Comparison of ENCODE assay signal across 29 cellular contexts in genomic region chr7:157656195-157656769, GRCh38.
DNase-seq lines count a peak whose midpoint lies in the region; ATAC-seq and TF ChIP-seq lines count a peak whose summit lies in the region.
"Had no signal": no experiment of that assay in that cellular context is flagged by ENCODE, and none has a peak within 500 bp of the region (broad histone marks: within the 10 kb centered on the region; RNA-seq: fewer than 3 reads in every experiment).

No MANE protein-coding gene starts in this region.

- no peaks in the 10 kb centered on the region for H3K9me3 Mint-ChIP-seq in endodermal cell
- H3K9me3 Mint-ChIP-seq in activated CD4-positive, alpha-beta memory T cell treated with anti-CD3 and anti-CD28 coated beads, Interleukin-2, amount 10 ng/mL, durations not matched to agents 7 days and 5 days, result no peaks in the 10 kb centered on the region
- H3K9me3 Mint-ChIP-seq: natural killer cell treated with Interleukin-12 subunit alpha and Interleukin-12 subunit beta and Interleukin-15 and Interleukin-18, amount 100 ng/mL, for 72 hours had no signal

- H4K8ac ChIP-seq in trophoblast cell (ENCODE audit: low read depth, low read length), result no peak overlapping the region

- H2AFZ ChIP-seq in DND-41 (ENCODE audit: low read depth, low read length) (no peak overlapping the region), PC-3 (ENCODE audit: low read length) (no peak overlapping the region), trophoblast cell (ENCODE audit: insufficient read depth, low read length, poor library complexity) (no peak overlapping the region)

- H3K27me3 ChIP-seq in DND-41 (ENCODE audit: insufficient read depth, low read length, poor library complexity), result no peaks in the 10 kb centered on the region
- no peaks in the 10 kb centered on the region for H3K27me3 ChIP-seq in PC-3 (ENCODE audit: low read length)
- no peaks in the 10 kb centered on the region for H3K27me3 ChIP-seq in endodermal cell (ENCODE audit: control insufficient read depth, insufficient read depth, low read length, poor library complexity, severe bottlenecking)
- H3K27me3 ChIP-seq in trophoblast cell (ENCODE audit: insufficient read depth, low read length), result no peaks in the 10 kb centered on the region
- H3K27me3 ChIP-seq: adrenal gland, brain microvascular endothelial cell, ovary, tibial nerve had no signal

- intact Hi-C loops in PC-3 (cut with micrococcal nuclease) (no loop called here), posterior vena cava (cut with DNase I) (no loop called here), sciatic nerve (cut with DNase I) (no loop called here)

- POLR2A ChIA-PET in PC-3 (lab: Charles Lee; ENCODE audit: unreplicated experiment), result no interaction called here
- POLR2A ChIA-PET in activated CD4-positive, alpha-beta memory T cell treated with anti-CD3 and anti-CD28 coated beads, Interleukin-2, amount 10 ng/mL, durations not matched to agents 7 days and 5 days (lab: Charles Lee), result no interaction called here

- ATAC-seq in DND-41 (ENCODE audit: insufficient read depth, low read depth) (no peak), PC-3 (no peak), sciatic nerve (no peak)
- ATAC-seq: activated CD8-positive, alpha-beta memory T cell treated with anti-CD3 and anti-CD28 coated beads, Interleukin-2, amount 10 ng/mL, durations not matched to agents 7 days and 5 days; lower lobe of right lung; mucosa of descending colon had no signal

- H3K4me1 ChIP-seq in DND-41 (ENCODE audit: insufficient read depth, low read length), result peaks cover 27% of the 10 kb centered on the region
- H3K4me1 ChIP-seq in PC-3 (ENCODE audit: insufficient read depth, low read length), result no peaks in the 10 kb centered on the region
- no peaks in the 10 kb centered on the region for H3K4me1 ChIP-seq in endodermal cell (ENCODE audit: control insufficient read depth, insufficient read depth, low read length)
- no peaks in the 10 kb centered on the region for H3K4me1 ChIP-seq in trophoblast cell (ENCODE audit: control insufficient read depth in 1 of 2, insufficient read depth in 2 of 2, low read length in 2 of 2)
- H3K4me1 ChIP-seq: adrenal gland, Caco-2, lower lobe of right lung, tibial nerve had no signal

- H3K9me3 ChIP-seq in DND-41 (ENCODE audit: insufficient read depth, low read length, severe bottlenecking), result no peaks in the 10 kb centered on the region
- no peaks in the 10 kb centered on the region for H3K9me3 ChIP-seq in PC-3 (ENCODE audit: low read length)
- peaks cover 59% of the 10 kb centered on the region for H3K9me3 ChIP-seq in endodermal cell (ENCODE audit: control insufficient read depth, low read length)
- peaks cover 6% of the 10 kb centered on the region for H3K9me3 ChIP-seq in trophoblast cell (ENCODE audit: insufficient read depth, low read depth, low read length)
- H3K9me3 ChIP-seq: adrenal gland, Caco-2, lower lobe of right lung, mucosa of descending colon, ovary had no signal

- no peaks in the 10 kb centered on the region for H3K9me2 ChIP-seq in PC-3 (replicated peaks; ENCODE audit: low read length)

- no TSS peak for BruUV-seq in PC-3 (replicated peaks; lab: Mats Ljungman, UMichigan)

- H3F3A ChIP-seq in PC-3 (ENCODE audit: low read length, unreplicated experiment), result no peaks in the 10 kb centered on the region

- H3K23ac ChIP-seq in trophoblast cell (ENCODE audit: low read length), result no peak overlapping the region

- H3K79me2 ChIP-seq in DND-41 (ENCODE audit: insufficient read depth, low read length) (peaks cover 80% of the 10 kb centered on the region), PC-3 (ENCODE audit: low read length) (no peaks in the 10 kb centered on the region), trophoblast cell (ENCODE audit: control insufficient read depth, insufficient read depth, low read length, poor library complexity) (no peaks in the 10 kb centered on the region)

- no peak overlapping the region for H2BK120ac ChIP-seq in trophoblast cell (ENCODE audit: insufficient read depth, low read length, poor library complexity)

- H3K36me3 Mint-ChIP-seq in endodermal cell (ENCODE audit: low read depth), result no peaks in the 10 kb centered on the region
- no peaks in the 10 kb centered on the region for H3K36me3 Mint-ChIP-seq in activated CD4-positive, alpha-beta memory T cell treated with anti-CD3 and anti-CD28 coated beads, Interleukin-2, amount 10 ng/mL, durations not matched to agents 7 days and 5 days (ENCODE audit: low read depth)
- H3K36me3 Mint-ChIP-seq: activated CD8-positive, alpha-beta memory T cell treated with anti-CD3 and anti-CD28 coated beads, Interleukin-2, amount 10 ng/mL, durations not matched to agents 7 days and 5 days; natural killer cell treated with Interleukin-12 subunit alpha and Interleukin-12 subunit beta and Interleukin-15 and Interleukin-18, amount 100 ng/mL, for 72 hours had no signal

- H3K4me2 ChIP-seq in DND-41 (ENCODE audit: insufficient read depth, low read length) (no peak overlapping the region), PC-3 (ENCODE audit: low read length) (no peak overlapping the region), trophoblast cell (ENCODE audit: low read length) (no peak overlapping the region)

- H2BK12ac ChIP-seq in trophoblast cell (ENCODE audit: low read length), result no peak overlapping the region

- no peaks in the 10 kb centered on the region for H3K4me1 Mint-ChIP-seq in endodermal cell
- peaks cover 9% of the 10 kb centered on the region for H3K4me1 Mint-ChIP-seq in activated CD4-positive, alpha-beta memory T cell treated with anti-CD3 and anti-CD28 coated beads, Interleukin-2, amount 10 ng/mL, durations not matched to agents 7 days and 5 days

- H3K14ac ChIP-seq in trophoblast cell (ENCODE audit: low read length), result no peak overlapping the region

- TF ChIP-seq CTCF in DND-41 (IDR thresholded peaks at IDR 0.05; ENCODE audit: borderline replicate concordance, extremely low read depth, low read length, poor library complexity, severe bottlenecking) (peak; percentile 28), PC-3 (conservative IDR thresholded peaks at IDR 0.05; ENCODE audit: low read depth, low read length) (0 out of 2 replicates have a peak, but pooled peaks have one; percentile 21), endodermal cell (conservative IDR thresholded peaks at IDR 0.05) (no peak)

- no peaks in the 10 kb centered on the region for H3K79me1 ChIP-seq in trophoblast cell (ENCODE audit: low read length)

- H3K9ac ChIP-seq in DND-41 (ENCODE audit: low read depth, low read length) (no peak overlapping the region), PC-3 (ENCODE audit: low read length) (no peak overlapping the region), endodermal cell (ENCODE audit: extremely low read depth, low read length, poor library complexity, severe bottlenecking) (no peak overlapping the region), trophoblast cell (ENCODE audit: low read length) (no peak overlapping the region)

- 77 to 90% methylated on average over 6 to 34 of the region's 34 CpGs for WGBS in endodermal cell (ENCODE audit: insufficient coverage in 1 of 2, insufficient read length in 1 of 2), 2 experiments
- WGBS in trophoblast cell (ENCODE audit: extremely low coverage, insufficient coverage, insufficient read length), result no CpG with 5 or more reads among the region's 34 CpGs

- no peak overlapping the region for H4K12ac ChIP-seq in trophoblast cell (ENCODE audit: low read depth, low read length)

- H3K27ac ChIP-seq in DND-41 (ENCODE audit: low read length), result peak overlapping the region; percentile 35
- no peak overlapping the region for H3K27ac ChIP-seq in PC-3 (ENCODE audit: low read length)
- H3K27ac ChIP-seq in endodermal cell (ENCODE audit: low read depth, low read length), result no peak overlapping the region
- H3K27ac ChIP-seq in trophoblast cell (ENCODE audit: low read depth, low read length), result no peak overlapping the region
- H3K27ac ChIP-seq: adrenal gland, brain microvascular endothelial cell, epithelial cell of prostate, lower lobe of right lung, ovary, tibial nerve had no signal

- no peak overlapping the region for H3K18ac ChIP-seq in trophoblast cell (ENCODE audit: low read length)

- H3K36me3 ChIP-seq in DND-41 (ENCODE audit: insufficient read depth, low read length) (peaks cover 56% of the 10 kb centered on the region), PC-3 (ENCODE audit: low read depth, low read length) (no peaks in the 10 kb centered on the region), endodermal cell (ENCODE audit: control insufficient read depth, insufficient read depth, low read length) (no peaks in the 10 kb centered on the region), trophoblast cell (ENCODE audit: control insufficient read depth in 1 of 2, insufficient read depth in 2 of 2, low read length in 2 of 2) (no peaks in the 10 kb centered on the region)
- H3K36me3 ChIP-seq: adrenal gland, brain microvascular endothelial cell, lower lobe of right lung, ovary had no signal

- no peak overlapping the region for H4K91ac ChIP-seq in trophoblast cell (ENCODE audit: low read depth, low read length)

- CTCF ChIA-PET in PC-3 (lab: Charles Lee), result no interaction called here
- CTCF ChIA-PET in activated CD4-positive, alpha-beta memory T cell treated with anti-CD3 and anti-CD28 coated beads, Interleukin-2, amount 10 ng/mL, durations not matched to agents 7 days and 5 days (lab: Charles Lee), result no interaction called here

- DNase-seq in DND-41 (no peak), PC-3 (no peak), endodermal cell (peak; percentile 56), posterior vena cava (ENCODE audit: low spot score) (peak; percentile 71), sciatic nerve (ENCODE audit: low spot score) (no peak), LoVo (ENCODE audit: low spot score) (no peak), trophoblast cell (no peak)
- no peak for DNase-seq in activated CD4-positive, alpha-beta memory T cell treated with anti-CD3 and anti-CD28 coated beads, Interleukin-2, amount 10 ng/mL, durations not matched to agents 7 days and 5 days
- DNase-seq: activated CD4-positive, alpha-beta T cell treated with anti-CD3 and anti-CD28 coated beads for 48 hours; activated CD8-positive, alpha-beta memory T cell treated with anti-CD3 and anti-CD28 coated beads, Interleukin-2, amount 10 ng/mL, durations not matched to agents 7 days and 5 days; activated naive CD4-positive, alpha-beta T cell treated with Interleukin-2 at 50 U/mL for 16 hours; activated T-cell treated with anti-CD3 and anti-CD28 coated beads, Interleukin-2, amount 50 U/mL, for 48 hours; adrenal gland; brain microvascular endothelial cell; Caco-2; DMS79 treated with DMSO at 0.1 percent for 48 hours; effector CD4-positive, alpha-beta T cell; lower lobe of right lung; mucosa of descending colon; NCI-H1092 treated with DMSO at 0.1 percent for 48 hours; NCI-H226; NCI-H748 treated with DMSO at 0.1 percent for 48 hours; ovary; small intestine; stimulated activated CD4-positive, alpha-beta T cell treated with anti-CD3 and anti-CD28 coated beads, Interleukin-1b, Interleukin-23, amount 100 ng/mL, for 48 hours; T-helper 2 cell had no signal

- H2AK5ac ChIP-seq in trophoblast cell (ENCODE audit: low read length), result no peak overlapping the region

- no peak overlapping the region for H3K27ac Mint-ChIP-seq in endodermal cell
- H3K27ac Mint-ChIP-seq in activated CD4-positive, alpha-beta memory T cell treated with anti-CD3 and anti-CD28 coated beads, Interleukin-2, amount 10 ng/mL, durations not matched to agents 7 days and 5 days, result no peak overlapping the region
- H3K27ac Mint-ChIP-seq: activated CD8-positive, alpha-beta memory T cell treated with anti-CD3 and anti-CD28 coated beads, Interleukin-2, amount 10 ng/mL, durations not matched to agents 7 days and 5 days; natural killer cell treated with Interleukin-12 subunit alpha and Interleukin-12 subunit beta and Interleukin-15 and Interleukin-18, amount 100 ng/mL, for 72 hours had no signal

- no peaks in the 10 kb centered on the region for H3K27me3 Mint-ChIP-seq in endodermal cell (ENCODE audit: insufficient read depth)
- H3K27me3 Mint-ChIP-seq in activated CD4-positive, alpha-beta memory T cell treated with anti-CD3 and anti-CD28 coated beads, Interleukin-2, amount 10 ng/mL, durations not matched to agents 7 days and 5 days, result no peaks in the 10 kb centered on the region
- H3K27me3 Mint-ChIP-seq: activated CD8-positive, alpha-beta memory T cell treated with anti-CD3 and anti-CD28 coated beads, Interleukin-2, amount 10 ng/mL, durations not matched to agents 7 days and 5 days; natural killer cell treated with Interleukin-12 subunit alpha and Interleukin-12 subunit beta and Interleukin-15 and Interleukin-18, amount 100 ng/mL, for 72 hours had no signal

- H2BK5ac ChIP-seq in trophoblast cell (ENCODE audit: low read depth, low read length, poor library complexity), result no peak overlapping the region

- H3K4me3 ChIP-seq in DND-41 (ENCODE audit: low read depth in 1 of 2, low read length in 2 of 2) (no peak overlapping the region), PC-3 (ENCODE audit: low read length) (no peak overlapping the region), endodermal cell (ENCODE audit: low read length) (no peak overlapping the region), trophoblast cell (ENCODE audit: low read depth, low read length) (no peak overlapping the region)
- H3K4me3 ChIP-seq: adrenal gland, lower lobe of right lung, mucosa of descending colon, ovary, tibial nerve had no signal

- H4K20me1 ChIP-seq in DND-41 (ENCODE audit: insufficient read depth, low read length) (peaks cover 33% of the 10 kb centered on the region), PC-3 (ENCODE audit: low read length) (no peaks in the 10 kb centered on the region)

- H3K4ac ChIP-seq in trophoblast cell (ENCODE audit: low read depth, low read length), result no peak overlapping the region

- no peak overlapping the region for H3K4me3 Mint-ChIP-seq in endodermal cell
- H3K4me3 Mint-ChIP-seq in activated CD4-positive, alpha-beta memory T cell treated with anti-CD3 and anti-CD28 coated beads, Interleukin-2, amount 10 ng/mL, durations not matched to agents 7 days and 5 days, result no peak overlapping the region
- H3K4me3 Mint-ChIP-seq: activated CD8-positive, alpha-beta memory T cell treated with anti-CD3 and anti-CD28 coated beads, Interleukin-2, amount 10 ng/mL, durations not matched to agents 7 days and 5 days; natural killer cell treated with Interleukin-12 subunit alpha and Interleukin-12 subunit beta and Interleukin-15 and Interleukin-18, amount 100 ng/mL, for 72 hours had no signal

Comparison
In these comparisons a context has a peak if more than half of its experiments do, and no peak if none do; other contexts are left out.
1. DNase-seq: peak in endodermal cell (single experiment) and posterior vena cava (single experiment); none in DND-41 (single experiment), PC-3 (single experiment), sciatic nerve (single experiment), LoVo (single experiment), trophoblast cell (0 of 2) and activated CD4-positive, alpha-beta memory T cell treated with anti-CD3 and anti-CD28 coated beads, Interleukin-2, amount 10 ng/mL, durations not matched to agents 7 days and 5 days (single experiment).